ENCODE assay signal across 12 cellular contexts in genomic region chr2:128282246-128282975, GRCh38. TPM values are rescaled to one million over a fixed set of nuclear protein-coding genes. Genes with fewer than 3 reads are reported as not detected.
A peak's percentile ranks its signal among the peaks of the same experiment; 100 is the strongest.
DNase-seq lines count a peak whose midpoint lies in the region; TF ChIP-seq lines count a peak whose summit lies in the region.
"Had no signal": no experiment of that assay in that cellular context is flagged by ENCODE, and none has a peak within 500 bp of the region (broad histone marks: within the 10 kb centered on the region; RNA-seq: fewer than 3 reads in every experiment).

No MANE protein-coding gene starts in this region.

- H3K27ac ChIP-seq in substantia nigra (ENCODE audit: low read depth, low read length, poor library complexity, severe bottlenecking) = peak overlapping the region; percentile 26
- no peak overlapping the region for H3K27ac ChIP-seq in effector memory CD4-positive, alpha-beta T cell (ENCODE audit: insufficient read depth, low read length, poor library complexity, severe bottlenecking)

- H3K9me3 ChIP-seq in effector memory CD4-positive, alpha-beta T cell (ENCODE audit: control insufficient read depth, low read length) = no peaks in the 10 kb centered on the region

- H3K4me3 ChIP-seq in lower leg skin (ENCODE audit: low read depth, poor library complexity, severe bottlenecking) = no peak overlapping the region
- no peak overlapping the region for H3K4me3 ChIP-seq in effector memory CD4-positive, alpha-beta T cell (ENCODE audit: insufficient read depth, low read depth, low read length, poor library complexity, severe bottlenecking)

- intact Hi-C loops in lower leg skin (cut with DNase I; ENCODE audit: low total_unique reads) = no loop called here

- DNase-seq in NCI-H69 (lab: John Stamatoyannopoulos, UW) = peak; percentile 37
- peak; percentile 22 for DNase-seq in dermis blood vessel endothelial cell
- peak; percentile 40 for DNase-seq in medulla oblongata (ENCODE audit: extremely low spot score)
- DNase-seq in substantia nigra (lab: John Stamatoyannopoulos, UW) = peak in 6 of 49 donors; percentile 27 to 85 (median 40)
- no peak for DNase-seq in lower leg skin (ENCODE audit: low spot score in 2 of 2)
- DNase-seq in effector memory CD4-positive, alpha-beta T cell = no peak
- no peak for DNase-seq in activated effector memory CD4-positive, alpha-beta T cell treated with Interleukin-2 at 50 U/mL for 16 hours
- DNase-seq: activated B cell treated with CpG ODN at 0.5 μM for 24 hours; activated T-cell treated with anti-CD3 and anti-CD28 coated beads, Interleukin-2, amount 50 U/mL, for 24 hours; anterior cingulate cortex; NCI-H2081 treated with DMSO at 0.1 percent for 48 hours; stimulated activated naive CD8-positive, alpha-beta T cell treated with anti-CD3 and anti-CD28 coated beads, Interleukin-15, amount 100 ng/mL, for 72 hours had no signal

- no peaks in the 10 kb centered on the region for H3K36me3 ChIP-seq in effector memory CD4-positive, alpha-beta T cell (ENCODE audit: control insufficient read depth, insufficient read depth, low read length)

- H3K4me1 ChIP-seq in effector memory CD4-positive, alpha-beta T cell (ENCODE audit: control insufficient read depth, insufficient read depth, low read length, poor library complexity, severe bottlenecking) = no peaks in the 10 kb centered on the region

- no peak for TF ChIP-seq CTCF in lower leg skin (IDR thresholded peaks at IDR 0.05)

- H3K27me3 ChIP-seq in effector memory CD4-positive, alpha-beta T cell (replicated peaks; ENCODE audit: control insufficient read depth, insufficient read depth, low read length, poor library complexity, severe bottlenecking) = no peaks in the 10 kb centered on the region

- 61 to 71% methylated on average over 14 to 18 of the region's 24 CpGs for WGBS in lower leg skin, 2 donors

- no peak for TF ChIP-seq POLR2A in lower leg skin (IDR thresholded peaks at IDR 0.05)

RNA-seq across cellular contexts. Expression of gene HS6ST1, which starts 36.3 kb away (rescaled TPM):
- total RNA-seq in dermis blood vessel endothelial cell (20.2 and 27.1 TPM in 2 replicates), lower leg skin (10 to 100 TPM; 50.2 to 88.9 (median 69.3) TPM)

Comparison
In these comparisons a context has a peak if more than half of its experiments do, and no peak if none do; other contexts are left out.
1. DNase-seq: peak in NCI-H69 (single experiment), dermis blood vessel endothelial cell (single experiment) and medulla oblongata (single experiment); none in lower leg skin (0 of 2), effector memory CD4-positive, alpha-beta T cell (0 of 3) and activated effector memory CD4-positive, alpha-beta T cell treated with Interleukin-2 at 50 U/mL for 16 hours (single experiment).